ENCODE assay signal across 8 cellular contexts in the genomic region with DNA sequence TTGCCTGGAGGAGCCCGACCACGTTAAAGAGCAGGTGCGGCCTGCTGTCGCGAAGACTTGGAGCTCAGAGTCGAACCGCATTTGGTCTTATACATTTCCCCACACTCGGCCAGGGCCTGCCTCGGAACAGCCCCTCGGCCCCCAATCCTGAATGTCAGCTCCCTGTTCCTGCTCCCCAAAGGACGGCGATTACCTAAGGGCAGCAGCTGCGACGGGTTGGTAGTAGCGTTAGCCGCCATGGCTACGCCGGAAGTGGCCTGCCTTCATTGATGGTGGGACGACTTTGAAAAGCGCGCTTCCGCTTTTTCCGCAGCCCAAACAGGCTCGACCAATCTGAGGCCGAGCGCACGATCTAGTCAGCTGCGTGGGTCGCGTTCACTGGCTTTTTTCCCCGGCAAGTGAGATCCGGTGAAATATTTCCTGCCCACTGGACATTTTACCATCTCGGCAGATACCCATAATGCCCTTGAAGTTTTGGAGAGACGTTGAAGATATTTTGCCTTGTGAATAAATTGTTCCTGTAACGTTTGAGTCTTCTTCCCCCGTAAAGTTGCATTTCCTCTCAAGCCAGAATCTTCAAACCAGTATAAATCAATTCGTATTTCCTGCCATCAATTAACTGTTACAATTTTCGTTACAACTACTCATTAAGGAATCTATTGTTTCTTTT. TPM values are rescaled to one million over a fixed set of nuclear protein-coding genes. Genes with fewer than 3 reads are reported as not detected.
DNase-seq lines count a peak whose midpoint lies in the region; ATAC-seq and TF ChIP-seq lines count a peak whose summit lies in the region.

A gene (minus strand): TSS at position 254 of the 670 bp plus-strand sequence. CDS start 15 bp downstream, at position 239.

- no peak for TF ChIP-seq CTCF in GM12875 (IDR thresholded peaks at IDR 0.05; ENCODE audit: borderline replicate concordance, insufficient read depth, low read depth, low read length)
- no peak for TF ChIP-seq CTCF in heart right ventricle (IDR thresholded peaks at IDR 0.05)
- TF ChIP-seq CTCF in upper lobe of left lung (IDR thresholded peaks at IDR 0.05), result no peak

- peaks cover 19% of the 10 kb centered on the region for H3K36me3 ChIP-seq in adipocyte (ENCODE audit: control insufficient read depth, insufficient read depth, low read length, severe bottlenecking)
- H3K36me3 ChIP-seq in heart right ventricle, result peaks cover 0 to 35% (median 10%) of the 10 kb centered on the region in 9 donors
- H3K36me3 ChIP-seq in upper lobe of left lung, result peaks cover 0 to 23% (median 1%) of the 10 kb centered on the region in 4 donors

- 0% methylated on average over 38 of the region's 38 CpGs for WGBS in heart right ventricle, 2 donors
- 1% methylated on average over 8 to 37 of the region's 38 CpGs for WGBS in upper lobe of left lung, 2 donors

- H3K27ac ChIP-seq in heart right ventricle (peak within 1 kb of the TSS; percentile 43 to 95 (median 86)), upper lobe of left lung (peak within 1 kb of the TSS; percentile 82 to 93 (median 86))

- H3K4me3 ChIP-seq in GM12875 (ENCODE audit: low read depth, low read length) (peak within 1 kb of the TSS; percentile 89), adipocyte (ENCODE audit: low read length) (peak within 1 kb of the TSS; percentile 96), heart right ventricle (peak within 1 kb of the TSS; percentile 46 to 81 (median 70)), upper lobe of left lung (peak within 1 kb of the TSS; percentile 74 to 93 (median 76))

- H3K9me3 ChIP-seq in adipocyte (ENCODE audit: control insufficient read depth, low read length) (no peaks in the 10 kb centered on the region), heart right ventricle (no peaks in the 10 kb centered on the region), upper lobe of left lung (no peaks in the 10 kb centered on the region)

- TF ChIP-seq POLR2A in upper lobe of left lung (IDR thresholded peaks at IDR 0.05), result peak in 1 of 4 donors; percentile 47

- no peak for TF ChIP-seq EP300 in upper lobe of left lung (IDR thresholded peaks at IDR 0.05)

- H3K4me1 ChIP-seq in adipocyte (ENCODE audit: control insufficient read depth, insufficient read depth, low read length), result peaks cover 14% of the 10 kb centered on the region
- peaks cover 0 to 30% (median 19%) of the 10 kb centered on the region in 9 donors for H3K4me1 ChIP-seq in heart right ventricle
- H3K4me1 ChIP-seq in upper lobe of left lung, result peaks cover 15 to 20% (median 17%) of the 10 kb centered on the region in 4 donors

- DNase-seq in NCI-H1436 (lab: John Stamatoyannopoulos, UW), result peak; percentile 90
- DNase-seq in T follicular helper cell (ENCODE audit: low read depth), result peak; percentile 83
- peak; percentile 98 for DNase-seq in adipocyte (ENCODE audit: low read depth)
- peak; percentile 88 to 93 for DNase-seq in heart right ventricle
- DNase-seq in posterior cingulate gyrus, result peak; percentile 84 to 98 (median 88)
- peak; percentile 82 to 94 for DNase-seq in upper lobe of left lung

- H3K9ac ChIP-seq in adipocyte (ENCODE audit: low read length), result peak within 1 kb of the TSS; percentile 87

- H3K27me3 ChIP-seq in adipocyte (replicated peaks; ENCODE audit: control insufficient read depth, insufficient read depth, low read length), result no peaks in the 10 kb centered on the region
- H3K27me3 ChIP-seq in heart right ventricle, result no peaks in the 10 kb centered on the region
- H3K27me3 ChIP-seq in upper lobe of left lung, result no peaks in the 10 kb centered on the region

- ATAC-seq in HG02798 (IDR thresholded peaks at IDR 0.05; ENCODE audit: poor library complexity, unreplicated experiment) (peak; percentile 91), heart right ventricle (peak; percentile 85 to 95 (median 91)), upper lobe of left lung (ENCODE audit: low FRiP score in 2 of 2) (peak; percentile 94 to 96)

- intact Hi-C loops in heart right ventricle (cut with DNase I), result loop anchor here in 8 of 10 donors (5.0 to 10.0 kb wide), 8 partner anchors 95 to 565 kb away; a partner anchor contains a TSS
- intact Hi-C loops in posterior cingulate gyrus (cut with DNase I), result no loop called here

RNA-seq across cellular contexts. Expression of the gene that starts here (rescaled TPM):
- total RNA-seq in heart right ventricle, result 10 to 100 TPM; 36.1 to 49.8 (median 40.9) TPM
- polyA plus RNA-seq in heart right ventricle, result 10 to 100 TPM; 36.1 to 58.3 TPM
- total RNA-seq in upper lobe of left lung, result 10 to 100 TPM in 4 of 6 donors, 1 to 10 TPM in 2; 2.1 to 26.4 (median 13.8) TPM

Comparison
In these comparisons a context has a peak if more than half of its experiments do, and no peak if none do; other contexts are left out.
1. Peak in every context shown above with its lines: DNase-seq, ATAC-seq, H3K4me3 ChIP-seq and H3K27ac ChIP-seq.